Comparison of ENCODE assay signal across 12 cellular contexts in genomic region chr4:185773419-185773818, GRCh38. TPM values are rescaled to one million over a fixed set of nuclear protein-coding genes. Genes with fewer than 3 reads are reported as not detected.
DNase-seq lines count a peak whose midpoint lies in the region; ATAC-seq and TF ChIP-seq lines count a peak whose summit lies in the region.
"Had no signal": no experiment of that assay in that cellular context is flagged by ENCODE, and none has a peak within 500 bp of the region (broad histone marks: within the 10 kb centered on the region; RNA-seq: fewer than 3 reads in every experiment).

No MANE protein-coding gene starts in this region.

- ATAC-seq in right cardiac atrium: peak; percentile 54 to 71
- ATAC-seq in foreskin keratinocyte: no peak

- H3K4me3 Mint-ChIP-seq in osteocyte (ENCODE audit: unreplicated experiment): peak overlapping the region; percentile 76

- WGBS in right cardiac atrium: 49% methylated on average over 11 of the region's 11 CpGs

- no peaks in the 10 kb centered on the region for H3K36me3 Mint-ChIP-seq in osteocyte (ENCODE audit: unreplicated experiment)

- peaks cover 56% of the 10 kb centered on the region for H3K4me1 Mint-ChIP-seq in osteocyte (ENCODE audit: unreplicated experiment)

- H3K27ac ChIP-seq in right cardiac atrium (ENCODE audit: low read length) (peak overlapping the region; percentile 83), vagina (peak overlapping the region; percentile 68), foreskin keratinocyte (no peak overlapping the region)
- H3K27ac ChIP-seq: 22Rv1 had no signal

- H3K9me3 ChIP-seq in right cardiac atrium (ENCODE audit: control insufficient read depth, low read length) (no peaks in the 10 kb centered on the region), vagina (no peaks in the 10 kb centered on the region)

- intact Hi-C loops in right cardiac atrium (cut with DNase I): loop anchor here in 3 of 4 donors (5.0 to 10.0 kb wide), 3 partner anchors 119 to 251 kb away; no protein-coding TSS in a partner anchor
- intact Hi-C loops in vagina (cut with DNase I): no loop called here

- no peaks in the 10 kb centered on the region for H3K27me3 ChIP-seq in right cardiac atrium (ENCODE audit: control insufficient read depth, insufficient read depth)
- H3K27me3 ChIP-seq in vagina: no peaks in the 10 kb centered on the region
- no peaks in the 10 kb centered on the region for H3K27me3 ChIP-seq in foreskin keratinocyte

- H3K4me3 ChIP-seq in right cardiac atrium (ENCODE audit: low read length): peak overlapping the region; percentile 76
- peak overlapping the region; percentile 6 to 33 for H3K4me3 ChIP-seq in vagina

- H3K36me3 ChIP-seq in vagina: no peaks in the 10 kb centered on the region

- H3K27me3 Mint-ChIP-seq in osteocyte (ENCODE audit: unreplicated experiment): no peaks in the 10 kb centered on the region

- H3K9me3 Mint-ChIP-seq in osteocyte (ENCODE audit: unreplicated experiment): no peaks in the 10 kb centered on the region

- H3K27ac Mint-ChIP-seq in osteocyte (ENCODE audit: unreplicated experiment): peak overlapping the region; percentile 89

- H3K4me1 ChIP-seq in right cardiac atrium (ENCODE audit: control insufficient read depth, insufficient read depth, low read length): peaks cover 4% of the 10 kb centered on the region
- H3K4me1 ChIP-seq in vagina: peaks cover 9% of the 10 kb centered on the region
- H3K4me1 ChIP-seq in foreskin keratinocyte: peaks cover 3% of the 10 kb centered on the region

- DNase-seq in NCI-H82 (lab: John Stamatoyannopoulos, UW) (peak; percentile 53), NCI-H82 treated with DMSO at 0.1 percent for 48 hours (lab: John Stamatoyannopoulos, UW; ENCODE audit: unreplicated experiment) (no peak), right cardiac atrium (peak in 2 of 3 donors; percentile 47 to 59), osteocyte (ENCODE audit: extremely low spot score, unreplicated experiment) (no peak), vagina (ENCODE audit: extremely low spot score in 2 of 2) (no peak), NCI-H2029 (lab: John Stamatoyannopoulos, UW) (no peak), foreskin keratinocyte (no peak)
- no peak for DNase-seq in activated effector memory CD4-positive, alpha-beta T cell treated with Interleukin-2 at 50 U/mL for 16 hours
- DNase-seq: activated CD8-positive, alpha-beta memory T cell treated with anti-CD3 and anti-CD28 coated beads, Interleukin-2, amount 50 U/mL, for 4 hours; NCI-H69; T-helper 2 cell had no signal

- TF ChIP-seq CTCF in osteocyte (IDR thresholded peaks at IDR 0.05): no peak
- no peak for TF ChIP-seq CTCF in vagina (IDR thresholded peaks at IDR 0.05)
- no peak for TF ChIP-seq CTCF in foreskin keratinocyte (conservative IDR thresholded peaks at IDR 0.05)

- no peak for TF ChIP-seq POLR2A in vagina (IDR thresholded peaks at IDR 0.05)

RNA-seq across cellular contexts. Expression of gene SORBS2, which starts 38.6 kb away (rescaled TPM):
- total RNA-seq in right cardiac atrium: 100 to 1,000 TPM; 578 to 776 (median 669) TPM
- polyA plus RNA-seq in right cardiac atrium: 181 TPM
- 33.2 and 33.6 TPM in 2 replicates for total RNA-seq in osteocyte
- 60.4 TPM for total RNA-seq in vagina
- 1.2 and 1.9 TPM in 2 replicates for total RNA-seq in foreskin keratinocyte
- 0.37 and 0.47 TPM in 2 replicates for polyA plus RNA-seq in foreskin keratinocyte

Comparison
In these comparisons a context has a peak if more than half of its experiments do, and no peak if none do; other contexts are left out.
1. DNase-seq: peak in NCI-H82 (single experiment) and right cardiac atrium (2 of 3); none in NCI-H82 treated with DMSO at 0.1 percent for 48 hours (single experiment), osteocyte (single experiment), vagina (0 of 2), activated effector memory CD4-positive, alpha-beta T cell treated with Interleukin-2 at 50 U/mL for 16 hours (single experiment), NCI-H2029 (single experiment) and foreskin keratinocyte (0 of 2).
2. RNA of gene SORBS2, which starts 38.6 kb away (total RNA-seq): 578 to 776 TPM in right cardiac atrium, 60.4 TPM in vagina (single experiment) and 33.2 to 33.6 TPM in osteocyte; 1.2 to 1.9 TPM in foreskin keratinocyte; every median in the first group is over 10 times any median in the second.